1 cellular context compared by ENCODE assay signal in genomic region chr7:100364480-100364879, GRCh38.
TF ChIP-seq lines count a peak whose summit lies in the region.

No MANE protein-coding gene starts in this region.

TF ChIP-seq in HEK293, 187 proteins besides CTCF, POLR2A, EP300 and RAD21:
- TF ChIP-seq ZNF175 (tag by site-specific recombination; IDR thresholded peaks at IDR 0.05) (no peak), SCRT2 (tag by site-specific recombination; IDR thresholded peaks at IDR 0.05) (peak; percentile 28; the same call in 1 of the 2 replicates), ZXDB (tag by site-specific recombination; IDR thresholded peaks at IDR 0.05) (no peak), ZNF610 (tag by site-specific recombination; IDR thresholded peaks at IDR 0.05; ENCODE audit: borderline replicate concordance) (no peak), KLF16 (tag by site-specific recombination; IDR thresholded peaks at IDR 0.05) (no peak)
TF ChIP-seq in HEK293: peak in this region for 1.
